18 cellular contexts compared by ENCODE assay signal in genomic region chr2:1869987-1870386, GRCh38.
DNase-seq lines count a peak whose midpoint lies in the region; FAIRE-seq and TF ChIP-seq lines count a peak whose summit lies in the region.
"Had no signal": no experiment of that assay in that cellular context is flagged by ENCODE, and none has a peak within 500 bp of the region (broad histone marks: within the 10 kb centered on the region; RNA-seq: fewer than 3 reads in every experiment).

No MANE protein-coding gene starts in this region.

- no peaks in the 10 kb centered on the region for H3F3A ChIP-seq in PC-9 (ENCODE audit: insufficient read depth, low read depth)

- intact Hi-C loops in PC-9 (cut with micrococcal nuclease; ENCODE audit: unreplicated experiment) = no loop called here

- no TSS peak for BruUV-seq in PC-9 (replicated peaks; lab: Mats Ljungman, UMichigan)

- H3K4me3 ChIP-seq in bronchial epithelial cell (ENCODE audit: low read depth, low read length) (no peak overlapping the region), PC-9 (no peak overlapping the region)
- H3K4me3 ChIP-seq: esophagus muscularis mucosa, SK-N-MC, suprapubic skin had no signal

- CTCF ChIA-PET in PC-9 (lab: Charles Lee) = no interaction called here

- H3K36me3 ChIP-seq in bronchial epithelial cell (ENCODE audit: control insufficient read depth, insufficient read depth, low read length) = no peaks in the 10 kb centered on the region
- no peaks in the 10 kb centered on the region for H3K36me3 ChIP-seq in PC-9 (ENCODE audit: low read depth)
- H3K36me3 ChIP-seq: esophagus muscularis mucosa, suprapubic skin had no signal

- TF ChIP-seq CTCF in bronchial epithelial cell (IDR thresholded peaks at IDR 0.05; ENCODE audit: insufficient read depth, low read length, severe bottlenecking) = no peak
- TF ChIP-seq CTCF in PC-9 (conservative IDR thresholded peaks at IDR 0.05) = no peak

- no peaks in the 10 kb centered on the region for H3K9me2 ChIP-seq in PC-9 (ENCODE audit: insufficient read depth)

- no peaks in the 10 kb centered on the region for H3K9me3 ChIP-seq in PC-9 (ENCODE audit: insufficient read depth, low read depth)
- H3K9me3 ChIP-seq: esophagus muscularis mucosa, suprapubic skin had no signal

- H3K79me2 ChIP-seq in PC-9 (ENCODE audit: low read depth) = no peaks in the 10 kb centered on the region

- H3K27me3 ChIP-seq in bronchial epithelial cell (ENCODE audit: control insufficient read depth, insufficient read depth, low read length) (no peaks in the 10 kb centered on the region), PC-9 (ENCODE audit: insufficient read depth, low read depth) (peaks cover 98% of the 10 kb centered on the region)

- no peak overlapping the region for H3K27ac ChIP-seq in PC-9
- H3K27ac ChIP-seq: esophagus muscularis mucosa, KMS-11, SK-N-MC, suprapubic skin had no signal

- H2AFZ ChIP-seq in PC-9 = no peak overlapping the region

- H3K4me1 ChIP-seq in PC-9 (replicated peaks; ENCODE audit: insufficient read depth) = no peaks in the 10 kb centered on the region
- H3K4me1 ChIP-seq: esophagus muscularis mucosa, suprapubic skin had no signal

- DNase-seq in DMS79 (lab: John Stamatoyannopoulos, UW) (peak; percentile 46), NCI-H345 treated with DMSO at 0.1 percent for 48 hours (lab: John Stamatoyannopoulos, UW; ENCODE audit: unreplicated experiment) (peak; percentile 15), bronchial epithelial cell (ENCODE audit: low read depth) (peak; percentile 44), kidney tubule cell (ENCODE audit: low spot score) (peak; percentile 98), PC-9 (no peak), NCI-H748 treated with DMSO at 0.1 percent for 48 hours (lab: John Stamatoyannopoulos, UW) (no peak), NCI-H187 treated with DMSO at 0.1 percent for 48 hours (lab: John Stamatoyannopoulos, UW) (no peak), NCI-H146 (lab: John Stamatoyannopoulos, UW) (no peak)
- DNase-seq: activated T-cell treated with anti-CD3 and anti-CD28 coated beads, Interleukin-2, amount 50 U/mL, for 72 hours; HFFc6; NCI-H1092; NCI-H2171 treated with DMSO at 0.1 percent for 48 hours; NCI-H82; stimulated activated CD4-positive, alpha-beta T cell treated with anti-CD3 and anti-CD28 coated beads, Interleukin-15, amount 100 ng/mL, for 24 hours had no signal

- POLR2A ChIA-PET in PC-9 (lab: Charles Lee; ENCODE audit: unreplicated experiment) = no interaction called here

- H4K20me1 ChIP-seq in PC-9 (ENCODE audit: insufficient read depth) = no peaks in the 10 kb centered on the region

- H3K4me2 ChIP-seq in PC-9 = no peak overlapping the region
- H3K4me2 ChIP-seq: KMS-11 had no signal

- FAIRE-seq in bronchial epithelial cell (lab: Jason Lieb, UNC) = no peak

Comparison
In these comparisons a context has a peak if more than half of its experiments do, and no peak if none do; other contexts are left out.
1. DNase-seq: peak in DMS79 (single experiment), NCI-H345 treated with DMSO at 0.1 percent for 48 hours (single experiment), bronchial epithelial cell (single experiment) and kidney tubule cell (single experiment); none in PC-9 (0 of 2), NCI-H748 treated with DMSO at 0.1 percent for 48 hours (single experiment), NCI-H187 treated with DMSO at 0.1 percent for 48 hours (single experiment) and NCI-H146 (single experiment).